9 cellular contexts compared by ENCODE assay signal in the genomic region with DNA sequence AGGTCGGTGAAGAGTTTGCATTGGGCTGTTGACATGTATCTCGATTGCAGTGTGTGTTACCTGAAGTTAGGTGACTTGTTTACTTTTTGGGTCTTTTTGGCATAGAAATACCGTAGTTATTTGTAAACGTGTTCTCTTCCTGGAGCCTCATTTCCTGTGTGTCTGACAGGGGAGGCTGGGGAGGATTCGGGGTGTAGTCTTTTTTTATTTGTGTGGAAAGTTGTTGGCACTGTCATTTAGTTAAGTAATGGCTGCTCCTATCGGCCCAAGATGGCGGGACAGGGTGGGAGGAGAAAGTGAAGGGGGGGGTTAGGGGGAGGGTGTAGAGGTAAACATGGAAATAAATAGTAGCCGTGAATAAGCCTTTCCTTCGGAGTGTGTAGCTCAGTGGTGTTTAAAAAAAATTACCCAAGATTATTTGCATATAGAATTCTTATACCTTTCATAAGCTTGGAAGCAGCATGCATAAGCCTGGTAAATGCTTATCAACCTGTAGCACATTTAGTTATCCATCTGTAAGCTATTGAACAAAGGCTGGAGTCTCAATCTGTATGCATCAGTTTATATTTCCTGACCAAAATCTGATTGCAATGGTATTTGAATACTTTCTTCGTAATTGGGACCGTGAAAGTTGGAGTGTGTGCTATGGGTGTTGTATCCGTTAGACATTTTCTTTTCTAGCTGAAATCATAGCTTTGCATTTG. TPM values are rescaled to one million over a fixed set of nuclear protein-coding genes. Genes with fewer than 3 reads are reported as not detected.
DNase-seq lines count a peak whose midpoint lies in the region; ATAC-seq, FAIRE-seq and TF ChIP-seq lines count a peak whose summit lies in the region.
"Had no signal": no experiment of that assay in that cellular context is flagged by ENCODE, and none has a peak within 500 bp of the region (broad histone marks: within the 10 kb centered on the region; RNA-seq: fewer than 3 reads in every experiment).

No MANE protein-coding gene starts in this region.

- peak overlapping the region; percentile 88 for H3K4me2 ChIP-seq in K562 (ENCODE audit: insufficient read depth, low read length)

- BruUV-seq in K562 (replicated peaks; lab: Mats Ljungman, UMichigan): TSS peak; percentile 47

- H3K27ac Mint-ChIP-seq in CD4-positive, CD25-positive, alpha-beta regulatory T cell: peak overlapping the region; percentile 95 to 99 (median 97)

- no peak for ATAC-seq in CD4-positive, CD25-positive, alpha-beta regulatory T cell (ENCODE audit: low read depth in 2 of 2)
- peak; percentile 41 for ATAC-seq in SK-N-SH treated with all-trans-retinoic acid at 6 μM for 48 hours
- peak; percentile 58 for ATAC-seq in K562
- no peak for ATAC-seq in HG03439 (IDR thresholded peaks at IDR 0.05; ENCODE audit: unreplicated experiment)

- intact Hi-C loops in K562 (cut with micrococcal nuclease) (loop anchor here (5.0 kb wide), 1 partner anchor 198 kb away; no protein-coding TSS in a partner anchor), spleen (cut with DNase I; ENCODE audit: low total_unique reads) (loop anchor here (5.0 to 10.0 kb wide), 2 partner anchors 198 to 330 kb away; partner anchors contain the start of gene FUNDC1)

- H3K36me3 Mint-ChIP-seq in CD4-positive, CD25-positive, alpha-beta regulatory T cell: no peaks in the 10 kb centered on the region

- TF ChIP-seq CTCF in HL-60 (IDR thresholded peaks at IDR 0.05; ENCODE audit: insufficient read depth, low read length): no peak
- no peak for TF ChIP-seq CTCF in K562 (IDR thresholded peaks at IDR 0.05 in 2 of 3, conservative IDR thresholded peaks at IDR 0.05 in 1 of 3; ENCODE audit: insufficient read depth in 2 of 3, low read depth in 1 of 3, low read length in 3 of 3)
- no peak for TF ChIP-seq CTCF in spleen (IDR thresholded peaks at IDR 0.05 in 8 of 11, conservative IDR thresholded peaks at IDR 0.05 in 3 of 11)

- 0% methylated on average over 8 of the region's 12 CpGs for WGBS in K562 (ENCODE audit: insufficient coverage, low coverage, missing lambda C conversion rate)
- WGBS in spleen, 5 donors: 0 to 3% (median 2%) methylated on average over 12 of the region's 12 CpGs

- no peaks in the 10 kb centered on the region for H3K9me3 ChIP-seq in CD4-positive, CD25-positive, alpha-beta regulatory T cell (ENCODE audit: control insufficient read depth in 2 of 2, low read length in 2 of 2)
- H3K9me3 ChIP-seq in K562 (replicated peaks; ENCODE audit: control insufficient read depth, insufficient read depth, low read depth, low read length): no peaks in the 10 kb centered on the region
- H3K9me3 ChIP-seq in iPS-20b (ENCODE audit: insufficient read depth, low read depth, low read length): no peaks in the 10 kb centered on the region
- no peaks in the 10 kb centered on the region for H3K9me3 ChIP-seq in spleen

- peaks cover 12 to 63% (median 24%) of the 10 kb centered on the region in 4 donors for H3K4me1 Mint-ChIP-seq in CD4-positive, CD25-positive, alpha-beta regulatory T cell

- peak; percentile 75 for FAIRE-seq in K562 (lab: Jason Lieb, UNC)

- H3K36me3 ChIP-seq in CD4-positive, CD25-positive, alpha-beta regulatory T cell (ENCODE audit: control insufficient read depth, insufficient read depth, low read length): no peaks in the 10 kb centered on the region
- peaks cover 15% of the 10 kb centered on the region for H3K36me3 ChIP-seq in K562 (ENCODE audit: control insufficient read depth, insufficient read depth, low read length)
- H3K36me3 ChIP-seq in iPS-20b (ENCODE audit: insufficient read depth, low read depth, low read length): peaks cover 4% of the 10 kb centered on the region; the same call in 1 of the 2 replicates
- H3K36me3 ChIP-seq in spleen: no peaks in the 10 kb centered on the region

- peaks cover 7% of the 10 kb centered on the region for H4K20me1 ChIP-seq in K562 (replicated peaks; ENCODE audit: control insufficient read depth, insufficient read depth, low read length)

- POLR2A ChIA-PET in K562 (lab: Yijun Ruan, JAX): interaction anchor here (0.6 to 3.2 kb wide), 7 partner anchors 8 to 533 kb away, joined by 3 to 11 read pairs (median 4); partner anchors contain the start of gene DUSP21

- peak overlapping the region; percentile 97 to 99 (median 98) for H3K4me3 Mint-ChIP-seq in CD4-positive, CD25-positive, alpha-beta regulatory T cell

- no peaks in the 10 kb centered on the region for H3K27me3 ChIP-seq in CD4-positive, CD25-positive, alpha-beta regulatory T cell (ENCODE audit: control insufficient read depth, insufficient read depth, low read length)
- H3K27me3 ChIP-seq in HL-60 (ENCODE audit: insufficient read depth, poor library complexity, severe bottlenecking) (no peaks in the 10 kb centered on the region), K562 (ENCODE audit: control insufficient read depth in 2 of 2, insufficient read depth in 2 of 2, low read length in 2 of 2) (no peaks in the 10 kb centered on the region), iPS-20b (ENCODE audit: insufficient read depth, low read length) (no peaks in the 10 kb centered on the region), spleen (replicated peaks in 1 of 7) (no peaks in the 10 kb centered on the region)

- no peak for TF ChIP-seq EP300 in K562 (IDR thresholded peaks at IDR 0.05; ENCODE audit: low read length)

- peak overlapping the region; percentile 74 for H2AFZ ChIP-seq in K562 (ENCODE audit: low read depth, low read length)

- peaks cover 40% of the 10 kb centered on the region for H3K4me1 ChIP-seq in CD4-positive, CD25-positive, alpha-beta regulatory T cell (ENCODE audit: control insufficient read depth, insufficient read depth, low read length, poor library complexity, severe bottlenecking)
- peaks cover 0 to 14% of the 10 kb centered on the region in 2 experiments; a peak in 4 of 5 replicates for H3K4me1 ChIP-seq in K562 (replicated peaks in 1 of 2; ENCODE audit: control insufficient read depth in 2 of 2, insufficient read depth in 2 of 2, low read length in 2 of 2)
- no peaks in the 10 kb centered on the region; the same call in 1 of the 2 replicates for H3K4me1 ChIP-seq in iPS-20b (ENCODE audit: insufficient read depth, low read length)
- H3K4me1 ChIP-seq in spleen: peaks cover 20 to 64% (median 52%) of the 10 kb centered on the region in 6 donors

- H3K27me3 Mint-ChIP-seq in CD4-positive, CD25-positive, alpha-beta regulatory T cell: no peaks in the 10 kb centered on the region

- TF ChIP-seq POLR2A in K562 (conservative IDR thresholded peaks at IDR 0.05): no peak
- no peak for TF ChIP-seq POLR2A in spleen (IDR thresholded peaks at IDR 0.05)

- peak overlapping the region; percentile 97 for H3K27ac ChIP-seq in CD4-positive, CD25-positive, alpha-beta regulatory T cell (ENCODE audit: insufficient read depth, low read length, poor library complexity, severe bottlenecking)
- H3K27ac ChIP-seq in HL-60 (replicated peaks): peak overlapping the region; percentile 96
- peak overlapping the region; percentile 93 for H3K27ac ChIP-seq in K562 (ENCODE audit: extremely low read depth, low read depth, low read length)
- no peak overlapping the region for H3K27ac ChIP-seq in iPS-20b (ENCODE audit: low read length)
- peak overlapping the region; percentile 98 to 100 (median 99) for H3K27ac ChIP-seq in spleen

- CTCF ChIA-PET in K562 (lab: Yijun Ruan, JAX; ENCODE audit: low intra/inter-chr PET ratio): no interaction called here

- peak; percentile 20 to 80 (median 44) for DNase-seq in CD4-positive, CD25-positive, alpha-beta regulatory T cell
- DNase-seq in HL-60 (ENCODE audit: low read depth in 1 of 2, low spot score in 1 of 2): peak in 1 of 2 experiments; percentile 46
- peak; percentile 31 to 76 (median 60) for DNase-seq in K562 (ENCODE audit: extremely low read depth in 1 of 4, low spot score in 3 of 4)
- no peak for DNase-seq in spleen
- DNase-seq in DMS153 (lab: John Stamatoyannopoulos, UW): no peak

- H3K9me3 Mint-ChIP-seq in CD4-positive, CD25-positive, alpha-beta regulatory T cell: no peaks in the 10 kb centered on the region

- H3K79me2 ChIP-seq in K562 (ENCODE audit: control insufficient read depth, insufficient read depth, low read length): peaks cover 80% of the 10 kb centered on the region

- no peaks in the 10 kb centered on the region for H3K9me1 ChIP-seq in K562 (ENCODE audit: control insufficient read depth, insufficient read depth, low read length)

- in situ Hi-C loops in K562 (cut with MboI): no loop called here

- H3K4me3 ChIP-seq in CD4-positive, CD25-positive, alpha-beta regulatory T cell (ENCODE audit: low read depth, low read length): peak overlapping the region; percentile 95
- H3K4me3 ChIP-seq in HL-60 (replicated peaks; ENCODE audit: insufficient read depth, low read length) (peak overlapping the region; percentile 61), K562 (peak overlapping the region; percentile 99), iPS-20b (ENCODE audit: low read length) (peak overlapping the region; percentile 87), spleen (peak overlapping the region; percentile 50 to 88 (median 76))

- H3K9ac ChIP-seq in K562 (ENCODE audit: insufficient read depth in 1 of 2, low read depth in 2 of 2, low read length in 2 of 2) (peak overlapping the region; percentile 89 to 99), iPS-20b (ENCODE audit: low read depth, low read length) (peak overlapping the region; percentile 91)

- no peak for TF ChIP-seq RAD21 in K562 (CRISPR knock-in tag; conservative IDR thresholded peaks at IDR 0.05 in 1 of 2, IDR thresholded peaks at IDR 0.05 in 1 of 2)

RNA-seq across cellular contexts. Expression of gene KDM6A, which starts 1.6 kb away (rescaled TPM):
- total RNA-seq in CD4-positive, CD25-positive, alpha-beta regulatory T cell: 116 TPM
- polyA plus RNA-seq in CD4-positive, CD25-positive, alpha-beta regulatory T cell: 10 to 100 TPM in 3 of 4 donors, 1 to 10 TPM in 1; 9.2 to 20.9 (median 19.1) TPM
- total RNA-seq in K562 (2011; cell fraction: chromatin; rRNA removed; ENCODE audit: low replicate concordance): 67.4 and 167 TPM in 2 replicates
- 29.5 and 35.7 TPM in 2 replicates for total RNA-seq in K562 (2011; cell fraction: nucleolus; rRNA removed)
- 52.1 and 74.0 TPM in 2 replicates for total RNA-seq in K562 (2011; cell fraction: nucleoplasm; rRNA removed)
- total RNA-seq in K562 (2014; rRNA removed) (14.6 and 18.8 TPM in 2 replicates), K562 (2014; rRNA removed; fragmentation: Illumina TruSeq; extraction: Trizol) (26.9 and 28.3 TPM in 2 replicates), K562 (2015; rRNA removed; fragmentation: Illumina TruSeq; extraction: Trizol) (21.7 and 22.9 TPM in 2 replicates), K562 (2021) (21.0 and 27.5 TPM in 2 replicates), spleen (10 to 100 TPM; 32.1 to 68.2 (median 51.2) TPM)
- polyA plus RNA-seq in K562 (2011; rRNA removed) (34.3 and 38.0 TPM in 2 replicates), K562 (2014; fragmentation: Illumina TruSeq; extraction: Trizol) (25.3 and 25.5 TPM in 2 replicates), K562 (2014; fragmentation: Nextera tagmentation; extraction: Ambion mirVana) (1 to 10 TPM; 8.4 to 8.9 TPM), K562 (2014; rRNA removed) (16.2 and 23.4 TPM in 2 replicates), spleen (10 to 100 TPM in 1 of 3 donors, 1 to 10 TPM in 2; 8.0 to 16.0 (median 8.2) TPM)
- polyA plus RNA-seq in K562 (2011; cell fraction: cytosol; rRNA removed): 17.2 and 18.4 TPM in 2 replicates
- 53.5 and 79.2 TPM in 2 replicates for polyA plus RNA-seq in K562 (2011; cell fraction: nucleus; rRNA removed)
- polyA plus RNA-seq in K562 (2012): 14.1 and 18.4 TPM in 2 replicates
- polyA minus RNA-seq in K562 (2011; rRNA and poly(A)+ RNA removed): 67.2 and 73.7 TPM in 2 replicates
- 24.0 and 30.0 TPM in 2 replicates for polyA minus RNA-seq in K562 (2011; cell fraction: cytosol; rRNA and poly(A)+ RNA removed)
- 39.2 and 66.4 TPM in 2 replicates for polyA minus RNA-seq in K562 (2011; cell fraction: nucleus; rRNA and poly(A)+ RNA removed)

RNA-seq across cellular contexts. Expression of gene DUSP21, which starts 30.8 kb away (rescaled TPM):
- not detected for total RNA-seq in CD4-positive, CD25-positive, alpha-beta regulatory T cell
- polyA plus RNA-seq in CD4-positive, CD25-positive, alpha-beta regulatory T cell: not detected
- 1.2 TPM in 1 of 2 replicates, not detected in the other for total RNA-seq in K562 (2011; cell fraction: chromatin; rRNA removed; ENCODE audit: low replicate concordance)
- total RNA-seq in K562 (2011; cell fraction: nucleolus; rRNA removed): 0.53 and 1.3 TPM in 2 replicates
- 0.99 and 1.1 TPM in 2 replicates for total RNA-seq in K562 (2011; cell fraction: nucleoplasm; rRNA removed)
- 0.14 and 0.73 TPM in 2 replicates for total RNA-seq in K562 (2014; rRNA removed)
- 0.93 and 1.2 TPM in 2 replicates for total RNA-seq in K562 (2014; rRNA removed; fragmentation: Illumina TruSeq; extraction: Trizol)
- 0.45 and 0.51 TPM in 2 replicates for total RNA-seq in K562 (2015; rRNA removed; fragmentation: Illumina TruSeq; extraction: Trizol)
- 0.85 and 1.3 TPM in 2 replicates for total RNA-seq in K562 (2021)
- 0.73 and 1.1 TPM in 2 replicates for polyA plus RNA-seq in K562 (2011; rRNA removed)
- polyA plus RNA-seq in K562 (2011; cell fraction: cytosol; rRNA removed): 1.9 and 2.5 TPM in 2 replicates
- polyA plus RNA-seq in K562 (2011; cell fraction: nucleus; rRNA removed): 0.94 and 2.5 TPM in 2 replicates
- polyA plus RNA-seq in K562 (2012): 1.4 and 2.3 TPM in 2 replicates
- polyA plus RNA-seq in K562 (2014; fragmentation: Illumina TruSeq; extraction: Trizol): 1.8 and 2.4 TPM in 2 replicates
- 1 to 10 TPM; 2.0 to 2.5 TPM for polyA plus RNA-seq in K562 (2014; fragmentation: Nextera tagmentation; extraction: Ambion mirVana)
- 1.5 and 3.0 TPM in 2 replicates for polyA plus RNA-seq in K562 (2014; rRNA removed)
- 1.5 and 1.7 TPM in 2 replicates for polyA minus RNA-seq in K562 (2011; rRNA and poly(A)+ RNA removed)
- polyA minus RNA-seq in K562 (2011; cell fraction: cytosol; rRNA and poly(A)+ RNA removed): not detected in 2 replicates
- 0.33 and 0.94 TPM in 2 replicates for polyA minus RNA-seq in K562 (2011; cell fraction: nucleus; rRNA and poly(A)+ RNA removed)
- total RNA-seq in spleen: not detected
- polyA plus RNA-seq in spleen: not detected
- total RNA-seq: T-helper 2 cell treated with Interferon-gamma antibody and Interleukin-4, amounts not matched to agents 100 ng/mL and 5 ng/mL, for 36 hours had no signal

Comparison
In these comparisons a context has a peak if more than half of its experiments do, and no peak if none do; other contexts are left out.
1. ATAC-seq: peak in SK-N-SH treated with all-trans-retinoic acid at 6 μM for 48 hours (single experiment) and K562 (single experiment); none in CD4-positive, CD25-positive, alpha-beta regulatory T cell (0 of 2) and HG03439 (single experiment).
2. DNase-seq: peak in CD4-positive, CD25-positive, alpha-beta regulatory T cell (3 of 3) and K562 (4 of 4); none in spleen (single experiment) and DMS153 (single experiment).
3. Peak in every context shown above with its lines, with median percentiles within 50 percentile points of each other: H3K4me3 ChIP-seq.